Comparison of ENCODE assay signal across 14 cellular contexts in genomic region chr11:45661417-45662055, GRCh38.
"Had no signal": no experiment of that assay in that cellular context is flagged by ENCODE, and none has a peak within 500 bp of the region (broad histone marks: within the 10 kb centered on the region; RNA-seq: fewer than 3 reads in every experiment).

No MANE protein-coding gene starts in this region.

- H3K9me3 ChIP-seq: tibial nerve had no signal

- H3K4me3 Mint-ChIP-seq: activated naive CD8-positive, alpha-beta T cell treated with anti-CD3 and anti-CD28 coated beads, Interleukin-2, amount 50 U/mL, for 24 hours; activated T-cell treated with anti-CD3 and anti-CD28 coated beads, Interleukin-2, amount 50 U/mL, for 72 hours; stimulated activated memory B cell treated with anti-CD40 and anti-IgM and Interleukin-4, amounts not matched to agents 10 μg/mL and 1 μg/mL and 100 μg/mL, for 72 hours had no signal

- H3K36me3 ChIP-seq: tibial nerve had no signal

- H3K9me3 Mint-ChIP-seq: activated naive CD8-positive, alpha-beta T cell treated with anti-CD3 and anti-CD28 coated beads, Interleukin-2, amount 50 U/mL, for 24 hours; activated T-cell treated with anti-CD3 and anti-CD28 coated beads, Interleukin-2, amount 50 U/mL, for 72 hours; naive B cell; stimulated activated memory B cell treated with anti-CD40 and anti-IgM and Interleukin-4, amounts not matched to agents 10 μg/mL and 1 μg/mL and 100 μg/mL, for 72 hours had no signal

- H3K27ac ChIP-seq: skin epidermis, tibial nerve had no signal

- H3K4me3 ChIP-seq: coronary artery, skin epidermis, tibial nerve had no signal

- H3K36me3 Mint-ChIP-seq: naive B cell; stimulated activated memory B cell treated with anti-CD40 and anti-IgM and Interleukin-4, amounts not matched to agents 10 μg/mL and 1 μg/mL and 100 μg/mL, for 72 hours had no signal

- DNase-seq: activated CD4-positive, alpha-beta T cell treated with anti-CD3 and anti-CD28 coated beads for 1 hour; activated CD4-positive, alpha-beta T cell treated with anti-CD3 and anti-CD28 coated beads, Interleukin-2, amount 50 U/mL, for 48 hours; activated naive CD8-positive, alpha-beta T cell treated with anti-CD3 and anti-CD28 coated beads, Interleukin-2, amount 50 U/mL, for 24 hours; activated T-cell treated with anti-CD3 and anti-CD28 coated beads, Interleukin-2, amount 50 U/mL, for 72 hours; caudate nucleus; effector CD8-positive, alpha-beta T cell; hippocampal formation; kidney glomerular epithelial cell; naive B cell; SW 1271 had no signal

- H3K27ac Mint-ChIP-seq: activated naive CD8-positive, alpha-beta T cell treated with anti-CD3 and anti-CD28 coated beads, Interleukin-2, amount 50 U/mL, for 24 hours; activated T-cell treated with anti-CD3 and anti-CD28 coated beads, Interleukin-2, amount 50 U/mL, for 72 hours; naive B cell; stimulated activated memory B cell treated with anti-CD40 and anti-IgM and Interleukin-4, amounts not matched to agents 10 μg/mL and 1 μg/mL and 100 μg/mL, for 72 hours had no signal
